ENCODE assay signal across 7 cellular contexts in genomic region chr1:16755385-16755784, GRCh38. TPM values are rescaled to one million over a fixed set of nuclear protein-coding genes. Genes with fewer than 3 reads are reported as not detected.
DNase-seq lines count a peak whose midpoint lies in the region; ATAC-seq and TF ChIP-seq lines count a peak whose summit lies in the region.
"Not testable (repeated sequence)": the region's sequence is repeated elsewhere in the genome, so short reads cannot be mapped to it uniquely, and the experiment has no call there.

No MANE protein-coding gene starts in this region.

- H3K4me1 Mint-ChIP-seq in HFFc6 (ENCODE audit: low read depth); activated CD8-positive, alpha-beta T cell treated with anti-CD3 and anti-CD28 coated beads, Interleukin-2, amount 10 ng/mL, durations not matched to agents 7 days and 5 days (ENCODE audit: low read depth); chondrocyte (ENCODE audit: low read depth); memory B cell; progenitor cell of endocrine pancreas (ENCODE audit: low read depth): not testable (repeated sequence)

- not testable (repeated sequence) for H3K27me3 Mint-ChIP-seq in HFFc6 (ENCODE audit: insufficient read depth); activated CD8-positive, alpha-beta T cell treated with anti-CD3 and anti-CD28 coated beads, Interleukin-2, amount 10 ng/mL, durations not matched to agents 7 days and 5 days (ENCODE audit: low read depth); chondrocyte (ENCODE audit: low read depth); memory B cell; progenitor cell of endocrine pancreas

- not testable (repeated sequence) for H3K9me3 Mint-ChIP-seq in HFFc6; activated CD8-positive, alpha-beta T cell treated with anti-CD3 and anti-CD28 coated beads, Interleukin-2, amount 10 ng/mL, durations not matched to agents 7 days and 5 days (ENCODE audit: insufficient read depth); chondrocyte (ENCODE audit: low read depth); memory B cell; progenitor cell of endocrine pancreas (ENCODE audit: low read depth)

- intact Hi-C loops in PC-3 (cut with micrococcal nuclease): not testable (repeated sequence)

- H4K20me1 ChIP-seq in PC-3 (ENCODE audit: low read length): not testable (repeated sequence)

- H3K4me3 ChIP-seq in PC-3 (ENCODE audit: low read length): not testable (repeated sequence)

- H3K9ac ChIP-seq in PC-3 (ENCODE audit: low read length): not testable (repeated sequence)

- not testable (repeated sequence) for DNase-seq in HFFc6; PC-3; chondrocyte (ENCODE audit: low spot score); memory B cell (ENCODE audit: low spot score in 2 of 2); progenitor cell of endocrine pancreas (ENCODE audit: low spot score, unreplicated experiment)
- peak; percentile 13 for DNase-seq in activated CD8-positive, alpha-beta T cell treated with anti-CD3 and anti-CD28 coated beads, Interleukin-2, amount 10 ng/mL, durations not matched to agents 7 days and 5 days
- DNase-seq in left lobe of liver (ENCODE audit: low spot score): peak; percentile 51

- not testable (repeated sequence) for H3F3A ChIP-seq in PC-3 (ENCODE audit: low read length, unreplicated experiment)

- POLR2A ChIA-PET in PC-3 (lab: Charles Lee; ENCODE audit: unreplicated experiment); activated CD8-positive, alpha-beta T cell treated with anti-CD3 and anti-CD28 coated beads, Interleukin-2, amount 10 ng/mL, durations not matched to agents 7 days and 5 days (lab: Charles Lee): not testable (repeated sequence)

- BruUV-seq in PC-3 (replicated peaks; lab: Mats Ljungman, UMichigan): not testable (repeated sequence)

- TF ChIP-seq CTCF in HFFc6 (IDR thresholded peaks at IDR 0.05) (peak; percentile 21; the same call in 1 of the 2 replicates), chondrocyte (IDR thresholded peaks at IDR 0.05) (peak; percentile 21), progenitor cell of endocrine pancreas (IDR thresholded peaks at IDR 0.05; ENCODE audit: unreplicated experiment) (peak; percentile 25)
- TF ChIP-seq CTCF in PC-3 (conservative IDR thresholded peaks at IDR 0.05; ENCODE audit: low read depth, low read length): not testable (repeated sequence)

- not testable (repeated sequence) for H3K4me2 ChIP-seq in PC-3 (ENCODE audit: low read length)

- not testable (repeated sequence) for H3K4me3 Mint-ChIP-seq in HFFc6; activated CD8-positive, alpha-beta T cell treated with anti-CD3 and anti-CD28 coated beads, Interleukin-2, amount 10 ng/mL, durations not matched to agents 7 days and 5 days; chondrocyte (ENCODE audit: unreplicated experiment); memory B cell; progenitor cell of endocrine pancreas (ENCODE audit: low read depth)

- H3K27me3 ChIP-seq in PC-3 (ENCODE audit: low read length): not testable (repeated sequence)

- not testable (repeated sequence) for H3K9me3 ChIP-seq in PC-3 (ENCODE audit: low read length)

- H3K36me3 Mint-ChIP-seq in HFFc6 (ENCODE audit: low read depth); activated CD8-positive, alpha-beta T cell treated with anti-CD3 and anti-CD28 coated beads, Interleukin-2, amount 10 ng/mL, durations not matched to agents 7 days and 5 days (ENCODE audit: low read depth); chondrocyte (ENCODE audit: low read depth); memory B cell; progenitor cell of endocrine pancreas (ENCODE audit: insufficient read depth): not testable (repeated sequence)

- not testable (repeated sequence) for H3K36me3 ChIP-seq in PC-3 (ENCODE audit: low read depth, low read length)

- H3K4me1 ChIP-seq in PC-3 (ENCODE audit: insufficient read depth, low read length): not testable (repeated sequence)

- not testable (repeated sequence) for H2AFZ ChIP-seq in PC-3 (ENCODE audit: low read length)

- not testable (repeated sequence) for H3K27ac ChIP-seq in PC-3 (ENCODE audit: low read length)

- CTCF ChIA-PET in PC-3 (lab: Charles Lee); activated CD8-positive, alpha-beta T cell treated with anti-CD3 and anti-CD28 coated beads, Interleukin-2, amount 10 ng/mL, durations not matched to agents 7 days and 5 days (lab: Charles Lee): not testable (repeated sequence)

- not testable (repeated sequence) for H3K9me2 ChIP-seq in PC-3 (replicated peaks; ENCODE audit: low read length)

- ATAC-seq in PC-3 (peak; percentile 73), left lobe of liver (peak; percentile 64), memory B cell (ENCODE audit: low read depth) (peak; percentile 31)
- not testable (repeated sequence) for ATAC-seq in activated CD8-positive, alpha-beta T cell treated with anti-CD3 and anti-CD28 coated beads, Interleukin-2, amount 10 ng/mL, durations not matched to agents 7 days and 5 days

- not testable (repeated sequence) for H3K79me2 ChIP-seq in PC-3 (ENCODE audit: low read length)

- not testable (repeated sequence) for H3K27ac Mint-ChIP-seq in HFFc6; activated CD8-positive, alpha-beta T cell treated with anti-CD3 and anti-CD28 coated beads, Interleukin-2, amount 10 ng/mL, durations not matched to agents 7 days and 5 days; chondrocyte (ENCODE audit: unreplicated experiment); memory B cell; progenitor cell of endocrine pancreas

RNA-seq across cellular contexts. Expression of gene RNU1-4, which starts 15.1 kb away (rescaled TPM):
- total RNA-seq in HFFc6 (2021; fragmentation: NEBNext Ultra II Directional; extraction: Animal tissue kit (Norgen Biotek cat#: 25700)): 1,000 to 10,000 TPM; 1,191 to 2,394 (median 1,819) TPM
- under 0.01 TPM in 2 replicates for total RNA-seq in PC-3 (2014; rRNA removed)
- total RNA-seq in activated CD8-positive, alpha-beta T cell treated with anti-CD3 and anti-CD28 coated beads, Interleukin-2, amount 10 ng/mL, durations not matched to agents 7 days and 5 days: 1,000 to 10,000 TPM; 1,730 to 2,232 TPM
- 1,438 to 1,620 TPM (median 1,579 TPM) in 3 replicates for total RNA-seq in chondrocyte
- 1,159 TPM for total RNA-seq in left lobe of liver
- 3,923 and 3,957 TPM in 2 replicates for total RNA-seq in progenitor cell of endocrine pancreas

Comparison
In these comparisons a context has a peak if more than half of its experiments do, and no peak if none do; other contexts are left out.
1. RNA of gene RNU1-4, which starts 15.1 kb away (total RNA-seq): 3,923 to 3,957 TPM in progenitor cell of endocrine pancreas, 1,730 to 2,232 TPM in activated CD8-positive, alpha-beta T cell treated with anti-CD3 and anti-CD28 coated beads, Interleukin-2, amount 10 ng/mL, durations not matched to agents 7 days and 5 days, 1,191 to 2,394 TPM in HFFc6, 1,438 to 1,620 TPM in chondrocyte and 1,159 TPM in left lobe of liver (single experiment); under 0.01 TPM in PC-3; every median in the first group is over 1,000 times any median in the second.